12 cellular contexts compared by ENCODE assay signal in the genomic region with DNA sequence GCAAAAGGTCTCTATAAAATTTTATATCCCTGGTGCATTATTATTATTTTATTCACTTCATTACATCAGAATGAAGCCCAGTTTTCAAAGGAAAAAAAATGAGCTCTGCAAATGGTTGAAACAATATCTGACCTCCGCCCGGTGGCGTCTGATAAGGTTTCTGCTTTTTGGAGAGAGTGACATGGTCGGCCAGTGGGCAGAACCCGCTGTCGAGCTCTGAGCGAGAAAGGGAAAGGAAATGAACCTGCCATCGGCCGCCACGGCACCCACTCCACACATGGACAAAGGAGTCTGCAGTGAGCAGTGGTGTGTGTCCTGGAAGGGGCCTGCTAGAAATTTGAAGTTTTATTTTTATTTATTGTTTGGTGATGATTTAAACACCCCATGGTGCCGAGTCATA.
DNase-seq lines count a peak whose midpoint lies in the region; ATAC-seq and TF ChIP-seq lines count a peak whose summit lies in the region.
"Had no signal": no experiment of that assay in that cellular context is flagged by ENCODE, and none has a peak within 500 bp of the region (broad histone marks: within the 10 kb centered on the region; RNA-seq: fewer than 3 reads in every experiment).

No MANE protein-coding gene starts in this region.

- no peaks in the 10 kb centered on the region for H3K79me2 ChIP-seq in OCI-LY7 (ENCODE audit: insufficient read depth, low read depth, low read length)

- CTCF ChIA-PET in CD4-positive, alpha-beta memory T cell (lab: Charles Lee; ENCODE audit: partially characterized antibody): interaction anchor here (2.0 kb wide), 1 partner anchor 12 kb away, joined by 8 read pairs; no protein-coding TSS in a partner anchor
- CTCF ChIA-PET in activated CD4-positive, alpha-beta memory T cell treated with anti-CD3 and anti-CD28 coated beads, Interleukin-2, amount 10 ng/mL, durations not matched to agents 7 days and 5 days (lab: Charles Lee): interaction anchor here (0.8 to 2.6 kb wide), 2 partner anchors 12 to 18 kb away, joined by 3 to 7 read pairs; no protein-coding TSS in a partner anchor
- CTCF ChIA-PET in naive thymus-derived CD4-positive, alpha-beta T cell (lab: Charles Lee): no interaction called here
- CTCF ChIA-PET in OCI-LY7 (lab: Charles Lee; ENCODE audit: unreplicated experiment): no interaction called here

- H3K9me3 Mint-ChIP-seq in CD4-positive, alpha-beta memory T cell: peaks cover 0 to under 1% (median 0%) of the 10 kb centered on the region in 8 donors
- no peaks in the 10 kb centered on the region for H3K9me3 Mint-ChIP-seq in activated CD4-positive, alpha-beta memory T cell treated with anti-CD3 and anti-CD28 coated beads, Interleukin-2, amount 10 ng/mL, durations not matched to agents 7 days and 5 days
- no peaks in the 10 kb centered on the region for H3K9me3 Mint-ChIP-seq in naive thymus-derived CD4-positive, alpha-beta T cell
- H3K9me3 Mint-ChIP-seq: activated B cell treated with CpG ODN at 0.5 μM for 24 hours had no signal

- H3K4me3 ChIP-seq in CD4-positive, alpha-beta memory T cell (ENCODE audit: low read length in 2 of 2): no peak overlapping the region
- H3K4me3 ChIP-seq in naive thymus-derived CD4-positive, alpha-beta T cell (ENCODE audit: low read length): no peak overlapping the region
- no peak overlapping the region for H3K4me3 ChIP-seq in OCI-LY7 (ENCODE audit: low read depth, low read length, poor library complexity, severe bottlenecking)
- H3K4me3 ChIP-seq: A549, thoracic aorta had no signal

- H2AFZ ChIP-seq in OCI-LY7 (ENCODE audit: low read length): no peak overlapping the region

- no peak overlapping the region for H3K27ac Mint-ChIP-seq in CD4-positive, alpha-beta memory T cell
- no peak overlapping the region for H3K27ac Mint-ChIP-seq in activated CD4-positive, alpha-beta memory T cell treated with anti-CD3 and anti-CD28 coated beads, Interleukin-2, amount 10 ng/mL, durations not matched to agents 7 days and 5 days
- peak overlapping the region in 1 of 9 donors; percentile 5 for H3K27ac Mint-ChIP-seq in naive thymus-derived CD4-positive, alpha-beta T cell
- H3K27ac Mint-ChIP-seq: activated B cell treated with CpG ODN at 0.5 μM for 24 hours had no signal

- no peaks in the 10 kb centered on the region for H4K20me1 ChIP-seq in OCI-LY7 (ENCODE audit: insufficient read depth, low read length)

- DNase-seq in DMS153 treated with DMSO at 0.1 percent for 48 hours (lab: John Stamatoyannopoulos, UW; ENCODE audit: unreplicated experiment) (peak; percentile 24), DMS153 (lab: John Stamatoyannopoulos, UW) (no peak), anterior cingulate cortex (lab: John Stamatoyannopoulos, UW) (no peak), OCI-LY7 (ENCODE audit: low spot score) (no peak)
- no peak for DNase-seq in CD4-positive, alpha-beta memory T cell
- DNase-seq in activated CD4-positive, alpha-beta memory T cell treated with anti-CD3 and anti-CD28 coated beads, Interleukin-2, amount 10 ng/mL, durations not matched to agents 7 days and 5 days: no peak
- no peak for DNase-seq in naive thymus-derived CD4-positive, alpha-beta T cell
- DNase-seq: activated B cell treated with CpG ODN at 0.5 μM for 24 hours had no signal

- H3K4me1 Mint-ChIP-seq in CD4-positive, alpha-beta memory T cell: peaks cover 5 to 16% (median 11%) of the 10 kb centered on the region in 4 donors
- peaks cover 13% of the 10 kb centered on the region for H3K4me1 Mint-ChIP-seq in activated CD4-positive, alpha-beta memory T cell treated with anti-CD3 and anti-CD28 coated beads, Interleukin-2, amount 10 ng/mL, durations not matched to agents 7 days and 5 days
- H3K4me1 Mint-ChIP-seq in naive thymus-derived CD4-positive, alpha-beta T cell: peaks cover 5 to 9% (median 7%) of the 10 kb centered on the region in 7 donors

- H3K9me2 ChIP-seq in OCI-LY7 (ENCODE audit: insufficient read depth, low read length): no peaks in the 10 kb centered on the region

- intact Hi-C loops in CD4-positive, alpha-beta memory T cell (cut with micrococcal nuclease): no loop called here
- intact Hi-C loops in naive thymus-derived CD4-positive, alpha-beta T cell (cut with micrococcal nuclease): loop anchor here in 1 of 2 donors (10.0 kb wide), 1 partner anchor 259 kb away; no protein-coding TSS in a partner anchor
- intact Hi-C loops in OCI-LY7 (cut with micrococcal nuclease; ENCODE audit: unreplicated experiment): no loop called here

- no peaks in the 10 kb centered on the region for H3K9me3 ChIP-seq in CD4-positive, alpha-beta memory T cell (ENCODE audit: control insufficient read depth in 1 of 2, low read length in 2 of 2)
- H3K9me3 ChIP-seq in naive thymus-derived CD4-positive, alpha-beta T cell (ENCODE audit: control insufficient read depth in 2 of 3, low read length in 3 of 3): no peaks in the 10 kb centered on the region
- H3K9me3 ChIP-seq in OCI-LY7 (ENCODE audit: low read length): no peaks in the 10 kb centered on the region
- H3K9me3 ChIP-seq: A549, thoracic aorta had no signal

- peaks cover 15% of the 10 kb centered on the region for H3K27me3 ChIP-seq in CD4-positive, alpha-beta memory T cell (ENCODE audit: insufficient read depth, low read length)
- H3K27me3 ChIP-seq in naive thymus-derived CD4-positive, alpha-beta T cell (ENCODE audit: control insufficient read depth in 2 of 2, insufficient read depth in 2 of 2, low read length in 2 of 2): no peaks in the 10 kb centered on the region

- BruUV-seq in OCI-LY7 (replicated peaks; lab: Mats Ljungman, UMichigan): no TSS peak

- ATAC-seq in naive thymus-derived CD4-positive, alpha-beta T cell: peak; percentile 34
- ATAC-seq in GM19351 (IDR thresholded peaks at IDR 0.05; ENCODE audit: unreplicated experiment): no peak
- ATAC-seq: A549, HepG2 had no signal

- H3K4me1 ChIP-seq in CD4-positive, alpha-beta memory T cell (ENCODE audit: insufficient read depth, low read length): peaks cover 12% of the 10 kb centered on the region
- no peaks in the 10 kb centered on the region for H3K4me1 ChIP-seq in naive thymus-derived CD4-positive, alpha-beta T cell (ENCODE audit: control insufficient read depth in 2 of 2, insufficient read depth in 2 of 2, low read length in 2 of 2)
- no peaks in the 10 kb centered on the region for H3K4me1 ChIP-seq in OCI-LY7 (ENCODE audit: insufficient read depth, low read length, poor library complexity, severe bottlenecking)
- H3K4me1 ChIP-seq: A549 had no signal

- H3K4me2 ChIP-seq in OCI-LY7 (ENCODE audit: low read length): no peak overlapping the region
- H3K4me2 ChIP-seq: A549 had no signal

- no peak overlapping the region for H3K27ac ChIP-seq in CD4-positive, alpha-beta memory T cell (ENCODE audit: low read depth, low read length)
- H3K27ac ChIP-seq in naive thymus-derived CD4-positive, alpha-beta T cell (ENCODE audit: low read depth, low read length): no peak overlapping the region
- no peak overlapping the region for H3K27ac ChIP-seq in OCI-LY7 (ENCODE audit: low read depth, low read length, poor library complexity, severe bottlenecking)
- H3K27ac ChIP-seq: A549, thoracic aorta had no signal

- no peak for TF ChIP-seq CTCF in OCI-LY7 (conservative IDR thresholded peaks at IDR 0.05; ENCODE audit: low read length)

- no peaks in the 10 kb centered on the region for H3K36me3 ChIP-seq in CD4-positive, alpha-beta memory T cell (ENCODE audit: insufficient read depth, low read length)
- no peaks in the 10 kb centered on the region for H3K36me3 ChIP-seq in naive thymus-derived CD4-positive, alpha-beta T cell (ENCODE audit: control insufficient read depth in 2 of 3, insufficient read depth in 3 of 3, low read length in 3 of 3)
- H3K36me3 ChIP-seq in OCI-LY7 (ENCODE audit: insufficient read depth, low read length): no peaks in the 10 kb centered on the region
- H3K36me3 ChIP-seq: thoracic aorta had no signal

- POLR2A ChIA-PET in CD4-positive, alpha-beta memory T cell (lab: Charles Lee; ENCODE audit: partially characterized antibody): no interaction called here
- POLR2A ChIA-PET in activated CD4-positive, alpha-beta memory T cell treated with anti-CD3 and anti-CD28 coated beads, Interleukin-2, amount 10 ng/mL, durations not matched to agents 7 days and 5 days (lab: Charles Lee): no interaction called here
- POLR2A ChIA-PET in naive thymus-derived CD4-positive, alpha-beta T cell (lab: Charles Lee): no interaction called here
- POLR2A ChIA-PET in OCI-LY7 (lab: Charles Lee): interaction anchor here (0.6 kb wide), 1 partner anchor 887 kb away, joined by 3 read pairs; no protein-coding TSS in a partner anchor

- peak overlapping the region in 7 of 8 donors; percentile 1 to 75 (median 56) for H3K4me3 Mint-ChIP-seq in CD4-positive, alpha-beta memory T cell
- H3K4me3 Mint-ChIP-seq in activated CD4-positive, alpha-beta memory T cell treated with anti-CD3 and anti-CD28 coated beads, Interleukin-2, amount 10 ng/mL, durations not matched to agents 7 days and 5 days: peak overlapping the region; percentile 21
- H3K4me3 Mint-ChIP-seq in naive thymus-derived CD4-positive, alpha-beta T cell: peak overlapping the region; percentile 25 to 79 (median 44)

- H3K36me3 Mint-ChIP-seq in CD4-positive, alpha-beta memory T cell: no peaks in the 10 kb centered on the region
- no peaks in the 10 kb centered on the region for H3K36me3 Mint-ChIP-seq in activated CD4-positive, alpha-beta memory T cell treated with anti-CD3 and anti-CD28 coated beads, Interleukin-2, amount 10 ng/mL, durations not matched to agents 7 days and 5 days (ENCODE audit: low read depth)
- H3K36me3 Mint-ChIP-seq in naive thymus-derived CD4-positive, alpha-beta T cell: no peaks in the 10 kb centered on the region

- H3K27me3 Mint-ChIP-seq in CD4-positive, alpha-beta memory T cell: peaks cover 36 to 38% of the 10 kb centered on the region in 2 donors
- peaks cover 43% of the 10 kb centered on the region for H3K27me3 Mint-ChIP-seq in activated CD4-positive, alpha-beta memory T cell treated with anti-CD3 and anti-CD28 coated beads, Interleukin-2, amount 10 ng/mL, durations not matched to agents 7 days and 5 days
- H3K27me3 Mint-ChIP-seq in naive thymus-derived CD4-positive, alpha-beta T cell: peaks cover 53 to 77% (median 66%) of the 10 kb centered on the region in 5 donors

Comparison
In these comparisons a context has a peak if more than half of its experiments do, and no peak if none do; other contexts are left out.
1. CTCF ChIA-PET loops: an anchor here in CD4-positive, alpha-beta memory T cell (2.0 kb wide) and activated CD4-positive, alpha-beta memory T cell treated with anti-CD3 and anti-CD28 coated beads, Interleukin-2, amount 10 ng/mL, durations not matched to agents 7 days and 5 days (0.8 to 2.6 kb wide); none called in naive thymus-derived CD4-positive, alpha-beta T cell and OCI-LY7.